ENCODE assay signal across 8 cellular contexts in genomic region chr5:134648425-134649162, GRCh38. TPM values are rescaled to one million over a fixed set of nuclear protein-coding genes. Genes with fewer than 3 reads are reported as not detected.
DNase-seq lines count a peak whose midpoint lies in the region; ATAC-seq and TF ChIP-seq lines count a peak whose summit lies in the region.

SEC24A (plus strand) TSS chr5:134648785; CDS start chr5:134649077, 292 bp downstream.

- peaks cover 28% of the 10 kb centered on the region for H3F3A ChIP-seq in PC-9 (ENCODE audit: insufficient read depth, low read depth)

- peak; percentile 80 for ATAC-seq in GM21526 (IDR thresholded peaks at IDR 0.05; ENCODE audit: low FRiP score, unreplicated experiment)

- peak within 1 kb of the TSS; percentile 84 for H2AFZ ChIP-seq in PC-9

- no peaks in the 10 kb centered on the region; the same call in 1 of the 2 replicates for H4K20me1 ChIP-seq in PC-9 (ENCODE audit: insufficient read depth)

- CTCF ChIA-PET in PC-9 (lab: Charles Lee) = no interaction called here

- H3K36me3 ChIP-seq in PC-9 (ENCODE audit: low read depth) = no peaks in the 10 kb centered on the region

- peak within 1 kb of the TSS; percentile 97 for H3K27ac ChIP-seq in PC-9

- H3K9me3 ChIP-seq in PC-9 (ENCODE audit: insufficient read depth, low read depth) = no peaks in the 10 kb centered on the region

- POLR2A ChIA-PET in PC-9 (lab: Charles Lee; ENCODE audit: unreplicated experiment) = interaction anchor here (0.6 kb wide), 4 partner anchors 58 to 544 kb away, joined by 4 to 5 read pairs (median 5); no protein-coding TSS in a partner anchor

- H3K4me1 ChIP-seq in PC-9 (replicated peaks; ENCODE audit: insufficient read depth) = peaks cover 28% of the 10 kb centered on the region

- peak; percentile 81 for DNase-seq in DMS 273 treated with DMSO at 0.1 percent for 48 hours (lab: John Stamatoyannopoulos, UW)
- peak; percentile 83 for DNase-seq in HuH-7.5 (ENCODE audit: low spot score)
- peak; percentile 84 to 90 for DNase-seq in PC-9
- peak; percentile 88 for DNase-seq in activated T-cell treated with anti-CD3 and anti-CD28 coated beads, Interleukin-2, amount 50 U/mL, for 1 hour
- DNase-seq in epithelial cell of proximal tubule (ENCODE audit: low read depth) = peak; percentile 55
- peak; percentile 89 for DNase-seq in mucosa of gallbladder (ENCODE audit: low spot score)
- DNase-seq in stimulated activated CD8-positive, alpha-beta memory T cell treated with anti-CD3 and anti-CD28 coated beads, Interleukin-4, amount 100 ng/mL, for 4 hours (ENCODE audit: low read depth in 2 of 2, low spot score in 1 of 2) = peak; percentile 67 to 82

- H3K79me2 ChIP-seq in PC-9 (ENCODE audit: low read depth) = peaks cover 54% of the 10 kb centered on the region

- peak within 1 kb of the TSS; percentile 96 for H3K4me3 ChIP-seq in PC-9
- peak within 1 kb of the TSS; percentile 92 for H3K4me3 ChIP-seq in epithelial cell of proximal tubule (ENCODE audit: low read depth, low read length)

- H3K9me2 ChIP-seq in PC-9 (ENCODE audit: insufficient read depth) = no peaks in the 10 kb centered on the region

- H3K4me2 ChIP-seq in PC-9 = peak within 1 kb of the TSS; percentile 78

- TF ChIP-seq CTCF in PC-9 (conservative IDR thresholded peaks at IDR 0.05) = no peak
- TF ChIP-seq CTCF in epithelial cell of proximal tubule (conservative IDR thresholded peaks at IDR 0.05; ENCODE audit: low read depth, low read length) = no peak

- H3K27me3 ChIP-seq in PC-9 (ENCODE audit: insufficient read depth, low read depth) = no peaks in the 10 kb centered on the region

- BruUV-seq in PC-9 (replicated peaks; lab: Mats Ljungman, UMichigan) = no TSS peak

- intact Hi-C loops in PC-9 (cut with micrococcal nuclease; ENCODE audit: unreplicated experiment) = loop anchor here (1.0 kb wide), 3 partner anchors 11 to 56 kb away; partner anchors contain the start of gene SAR1B

RNA-seq across cellular contexts. Expression of gene SEC24A, which starts in this region (rescaled TPM):
- total RNA-seq in PC-9 (2021) = 10.4 and 16.2 TPM in 2 replicates
- 12.9 and 13.7 TPM in 2 replicates for total RNA-seq in epithelial cell of proximal tubule
- 27.7 TPM for total RNA-seq in mucosa of gallbladder

Comparison
In these comparisons a context has a peak if more than half of its experiments do, and no peak if none do; other contexts are left out.
1. Peak in every context shown above with its lines: DNase-seq, ATAC-seq, H3K4me3 ChIP-seq and H3K27ac ChIP-seq.